In the genomic region with DNA sequence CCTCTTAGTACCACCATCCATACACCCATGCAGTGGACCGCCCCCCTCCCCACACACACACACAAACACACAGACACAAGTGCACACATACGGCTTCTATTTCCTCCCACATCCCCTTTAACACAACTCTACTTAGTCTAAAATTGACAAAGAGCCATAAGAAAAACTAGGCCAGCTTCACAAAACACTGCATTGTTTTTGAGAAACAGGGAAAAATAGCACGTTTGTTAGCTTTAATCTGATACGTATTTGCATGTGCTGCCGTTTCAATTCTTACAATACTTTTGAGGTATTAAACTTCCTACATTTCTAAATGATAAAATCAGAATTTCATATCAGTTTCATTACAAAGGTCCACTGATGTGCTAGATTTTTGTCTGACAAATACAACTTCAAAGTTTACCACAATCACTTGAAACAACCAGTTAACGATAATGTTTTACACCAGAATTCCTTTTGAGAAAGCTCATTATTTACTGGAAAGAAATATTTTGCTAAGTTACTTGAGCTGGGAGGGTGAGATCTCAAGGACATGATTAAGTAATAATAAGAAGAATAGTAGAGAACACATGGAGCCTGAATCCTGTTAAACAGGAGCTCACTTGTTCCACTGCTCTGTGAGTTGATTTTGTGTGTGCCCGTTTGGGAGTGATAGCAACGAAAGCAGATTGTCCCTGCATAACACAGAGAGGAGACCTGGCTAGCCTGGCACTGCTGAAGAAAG, we compare ENCODE assay signal across 17 cellular contexts.
DNase-seq lines count a peak whose midpoint lies in the region; ATAC-seq, FAIRE-seq and TF ChIP-seq lines count a peak whose summit lies in the region.
"Had no signal": no experiment of that assay in that cellular context is flagged by ENCODE, and none has a peak within 500 bp of the region (broad histone marks: within the 10 kb centered on the region; RNA-seq: fewer than 3 reads in every experiment).

No MANE protein-coding gene starts in this region.

- no peaks in the 10 kb centered on the region for H3K36me3 ChIP-seq in mammary epithelial cell (ENCODE audit: insufficient read depth, low read length)
- no peaks in the 10 kb centered on the region for H3K36me3 ChIP-seq in parathyroid adenoma (ENCODE audit: control insufficient read depth, insufficient read depth, low read length)

- no peaks in the 10 kb centered on the region for H4K20me1 ChIP-seq in mammary epithelial cell (ENCODE audit: insufficient read depth, low read length)

- no TSS peak for BruUV-seq in mammary epithelial cell (replicated peaks; lab: Mats Ljungman, UMichigan)

- H3K4me1 ChIP-seq in mammary epithelial cell (ENCODE audit: insufficient read depth, low read length) = peaks cover 4% of the 10 kb centered on the region
- peaks cover 13% of the 10 kb centered on the region for H3K4me1 ChIP-seq in parathyroid adenoma

- 9% methylated on average over 7 of the region's 8 CpGs for WGBS in mammary epithelial cell (ENCODE audit: low coverage, missing lambda C conversion rate)

- intact Hi-C loops in mammary epithelial cell (cut with micrococcal nuclease) = no loop called here
- intact Hi-C loops in left ventricle myocardium superior (cut with micrococcal nuclease) = no loop called here

- no peak for TF ChIP-seq POLR2A in GM12891 (IDR thresholded peaks at IDR 0.05; ENCODE audit: low read depth, low read length)

- DNase-seq in GM12891 (ENCODE audit: insufficient read length, low spot score) (no peak), mammary epithelial cell (no peak), left ventricle myocardium superior (no peak), KBM-7 (no peak), NCI-H524 (lab: John Stamatoyannopoulos, UW) (no peak)
- DNase-seq in NK-92 treated with Interleukin-12 subunit alpha and Interleukin-12 subunit beta, amount 100 ng/mL, for 24 hours (lab: John Stamatoyannopoulos, UW) = no peak
- DNase-seq in stimulated activated effector memory CD8-positive, alpha-beta T cell treated with anti-CD3 and anti-CD28 coated beads, Interleukin-12 subunit alpha, Interleukin-12 subunit beta, amount 100 ng/mL, for 72 hours (ENCODE audit: low spot score in 2 of 2) = no peak
- DNase-seq: activated CD8-positive, alpha-beta memory T cell treated with anti-CD3 and anti-CD28 coated beads for 24 hours; COR-L47; NCI-H187 treated with DMSO at 0.1 percent for 48 hours; NCI-H446 treated with DMSO at 0.1 percent for 48 hours; stimulated activated CD4-positive, alpha-beta T cell treated with anti-CD3 and anti-CD28 coated beads, Interleukin-4, amount 100 ng/mL, for 4 hours; stimulated activated CD8-positive, alpha-beta memory T cell treated with anti-CD3 and anti-CD28 coated beads, Interleukin-4, amount 100 ng/mL, for 48 hours had no signal

- no peak for TF ChIP-seq CTCF in mammary epithelial cell (conservative IDR thresholded peaks at IDR 0.05 in 1 of 2, IDR thresholded peaks at IDR 0.05 in 1 of 2; ENCODE audit: extremely low read depth in 1 of 2, insufficient read depth in 1 of 2, low read depth in 1 of 2, low read length in 2 of 2)
- no peak for TF ChIP-seq CTCF in parathyroid adenoma (IDR thresholded peaks at IDR 0.05)

- H3K4me1 Mint-ChIP-seq in stimulated activated effector memory CD8-positive, alpha-beta T cell treated with anti-CD3 and anti-CD28 coated beads, Interleukin-12 subunit alpha, Interleukin-12 subunit beta, amount 100 ng/mL, for 72 hours = peaks cover 9% of the 10 kb centered on the region

- H3K27ac Mint-ChIP-seq in stimulated activated effector memory CD8-positive, alpha-beta T cell treated with anti-CD3 and anti-CD28 coated beads, Interleukin-12 subunit alpha, Interleukin-12 subunit beta, amount 100 ng/mL, for 72 hours = no peak overlapping the region
- H3K27ac Mint-ChIP-seq: T-helper 1 cell treated with Interleukin-12 subunit alpha and Interleukin-12 subunit beta and Interleukin-4 antibody, amounts not matched to agents 30 μg/mL and 1 μg/mL, for 36 hours; WTC11 had no signal

- no peaks in the 10 kb centered on the region for H3K36me3 Mint-ChIP-seq in stimulated activated effector memory CD8-positive, alpha-beta T cell treated with anti-CD3 and anti-CD28 coated beads, Interleukin-12 subunit alpha, Interleukin-12 subunit beta, amount 100 ng/mL, for 72 hours
- H3K36me3 Mint-ChIP-seq: WTC11 had no signal

- H3K4me3 ChIP-seq in mammary epithelial cell (replicated peaks in 1 of 3; ENCODE audit: insufficient read depth in 1 of 3, low read depth in 2 of 3, low read length in 3 of 3) (no peak overlapping the region), parathyroid adenoma (ENCODE audit: low read depth, low read length) (no peak overlapping the region)

- H3K4me3 Mint-ChIP-seq in stimulated activated effector memory CD8-positive, alpha-beta T cell treated with anti-CD3 and anti-CD28 coated beads, Interleukin-12 subunit alpha, Interleukin-12 subunit beta, amount 100 ng/mL, for 72 hours = no peak overlapping the region
- H3K4me3 Mint-ChIP-seq: T-helper 1 cell treated with Interleukin-12 subunit alpha and Interleukin-12 subunit beta and Interleukin-4 antibody, amounts not matched to agents 30 μg/mL and 1 μg/mL, for 36 hours; WTC11 had no signal

- H3K4me2 ChIP-seq in mammary epithelial cell (ENCODE audit: insufficient read depth, low read depth, low read length) (no peak overlapping the region), parathyroid adenoma (ENCODE audit: low read length) (no peak overlapping the region)

- H2AFZ ChIP-seq in mammary epithelial cell (ENCODE audit: low read depth, low read length) (peak overlapping the region; percentile 61), parathyroid adenoma (peak overlapping the region; percentile 71)

- H3K27ac ChIP-seq in mammary epithelial cell (ENCODE audit: insufficient read depth, low read depth, low read length) (no peak overlapping the region), parathyroid adenoma (peak overlapping the region; percentile 82)

- H3K9ac ChIP-seq in mammary epithelial cell (ENCODE audit: insufficient read depth, low read length) (no peak overlapping the region), parathyroid adenoma (no peak overlapping the region)

- H3K9me3 Mint-ChIP-seq in stimulated activated effector memory CD8-positive, alpha-beta T cell treated with anti-CD3 and anti-CD28 coated beads, Interleukin-12 subunit alpha, Interleukin-12 subunit beta, amount 100 ng/mL, for 72 hours = no peaks in the 10 kb centered on the region
- H3K9me3 Mint-ChIP-seq: T-helper 1 cell treated with Interleukin-12 subunit alpha and Interleukin-12 subunit beta and Interleukin-4 antibody, amounts not matched to agents 30 μg/mL and 1 μg/mL, for 36 hours; WTC11 had no signal

- in situ Hi-C loops in mammary epithelial cell (cut with MboI; ENCODE audit: low sequenced_read_pairs in 2 of 2) = no loop called here
- in situ Hi-C loops in KBM-7 (cut with MboI; ENCODE audit: low pct_unique_long_range_greater_than_20kb, low sequenced_read_pairs) = no loop called here

- CTCF ChIA-PET in mammary epithelial cell (lab: Charles Lee; ENCODE audit: low non-redundant PET) = interaction anchor here (0.7 kb wide), 1 partner anchor 384 kb away, joined by 3 read pairs; no protein-coding TSS in a partner anchor

- no peaks in the 10 kb centered on the region for H3K9me3 ChIP-seq in mammary epithelial cell (replicated peaks; ENCODE audit: insufficient read depth, low read length)
- no peaks in the 10 kb centered on the region for H3K9me3 ChIP-seq in parathyroid adenoma (ENCODE audit: control insufficient read depth, low read length)

- ATAC-seq in left ventricle myocardium superior = peak; percentile 74
- no peak for ATAC-seq in stimulated activated effector memory CD8-positive, alpha-beta T cell treated with anti-CD3 and anti-CD28 coated beads, Interleukin-12 subunit alpha, Interleukin-12 subunit beta, amount 100 ng/mL, for 72 hours
- ATAC-seq: WTC11 had no signal

- H3K79me2 ChIP-seq in mammary epithelial cell (ENCODE audit: insufficient read depth, low read length) = no peaks in the 10 kb centered on the region
- H3K79me2 ChIP-seq in parathyroid adenoma = no peaks in the 10 kb centered on the region

- FAIRE-seq in GM12891 (lab: Jason Lieb, UNC) = peak; percentile 35
- FAIRE-seq: colon had no signal

- dilution Hi-C loops in mammary epithelial cell (cut with HindIII; ENCODE audit: low sequenced_read_pairs) = no loop called here

- H3K27me3 ChIP-seq in mammary epithelial cell (ENCODE audit: insufficient read depth, low read length) = no peaks in the 10 kb centered on the region
- H3K27me3 ChIP-seq in parathyroid adenoma (ENCODE audit: control insufficient read depth, insufficient read depth, low read length) = no peaks in the 10 kb centered on the region

TF ChIP-seq in GM12891, 5 proteins besides CTCF, POLR2A, EP300 and RAD21:
- no peak for TF ChIP-seq POLR2AphosphoS5 (IDR thresholded peaks at IDR 0.05; ENCODE audit: low read depth, low read length)
- TF ChIP-seq TAF1 (IDR thresholded peaks at IDR 0.05; ENCODE audit: low read depth, low read length) = no peak
- no peak for TF ChIP-seq POU2F2 (IDR thresholded peaks at IDR 0.05; ENCODE audit: low read depth, low read length)
